In the genomic region with DNA sequence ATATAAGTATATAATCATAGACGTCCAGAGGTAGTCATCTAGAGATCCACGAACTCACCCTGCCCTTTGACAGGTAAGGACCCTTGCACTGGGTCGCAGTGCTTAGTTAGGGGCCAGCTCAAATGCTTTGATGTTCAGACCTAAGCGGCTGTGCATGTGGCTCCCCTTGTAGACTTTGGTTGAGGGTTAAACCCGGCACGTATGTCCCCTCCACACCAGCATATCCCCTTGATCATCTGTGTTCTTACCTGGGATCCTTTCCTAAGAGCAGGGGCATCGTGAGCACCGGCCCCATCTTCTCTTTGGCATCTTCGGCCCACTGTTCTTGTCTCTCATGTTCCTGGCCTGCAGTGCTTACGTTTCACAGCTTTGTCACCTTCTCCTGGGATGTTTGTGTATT, we compare ENCODE assay signal across 24 cellular contexts.
"Had no signal": no experiment of that assay in that cellular context is flagged by ENCODE, and none has a peak within 500 bp of the region (broad histone marks: within the 10 kb centered on the region; RNA-seq: fewer than 3 reads in every experiment).

No MANE protein-coding gene starts in this region.

- H3K9me3 ChIP-seq: colonic mucosa, heart left ventricle, lower lobe of right lung, right lobe of liver, tibial nerve had no signal

- H3K4me1 ChIP-seq: colonic mucosa had no signal

- H3K27me3 ChIP-seq: cardiac muscle cell, colonic mucosa, heart left ventricle, right lobe of liver, tibial nerve had no signal

- ATAC-seq: activated naive CD4-positive, alpha-beta T cell treated with anti-CD3 and anti-CD28 coated beads, Interleukin-2, amount 50 U/mL, for 72 hours; activated T-cell treated with anti-CD3 and anti-CD28 coated beads, Interleukin-2, amount 50 U/mL, for 72 hours; effector memory CD8-positive, alpha-beta T cell; left lobe of liver; lower lobe of right lung; right lobe of liver; stimulated activated naive CD8-positive, alpha-beta T cell treated with anti-CD3 and anti-CD28 coated beads, Interleukin-15, Interleukin-2, amounts not matched to agents 100 U/mL and 50 U/mL, for 24 hours had no signal

- H3K4me3 ChIP-seq: cardiac muscle cell, colonic mucosa, heart left ventricle, lower lobe of right lung, right lobe of liver, tibial nerve had no signal

- H3K27ac Mint-ChIP-seq: activated naive CD4-positive, alpha-beta T cell treated with anti-CD3 and anti-CD28 coated beads, Interleukin-2, amount 50 U/mL, for 72 hours; activated T-cell treated with anti-CD3 and anti-CD28 coated beads, Interleukin-2, amount 50 U/mL, for 72 hours; effector memory CD8-positive, alpha-beta T cell; nephron; progenitor cell of endocrine pancreas; T-helper 1 cell treated with Interleukin-12 subunit alpha and Interleukin-12 subunit beta and Interleukin-4 antibody, amounts not matched to agents 30 μg/mL and 1 μg/mL, for 36 hours had no signal

- DNase-seq: activated CD4-positive, alpha-beta T cell treated with anti-CD3 and anti-CD28 coated beads for 4 hours; activated CD4-positive, alpha-beta T cell treated with anti-CD3 and anti-CD28 coated beads, Interleukin-2, amount 50 U/mL, for 4 hours; activated naive CD4-positive, alpha-beta T cell; activated T-cell treated with anti-CD3 and anti-CD28 coated beads for 4 hours; activated T-cell treated with anti-CD3 and anti-CD28 coated beads, Interleukin-2, amount 50 U/mL, for 72 hours; anterior cingulate cortex; colonic mucosa; effector memory CD8-positive, alpha-beta T cell; kidney glomerular epithelial cell; lower lobe of right lung; right lobe of liver; stimulated activated CD4-positive, alpha-beta T cell treated with anti-CD3 and anti-CD28 coated beads, Interleukin-12 subunit alpha, Interleukin-12 subunit beta, amount 100 ng/mL, for 4 hours; stimulated activated CD4-positive, alpha-beta T cell treated with anti-CD3 and anti-CD28 coated beads, Interleukin-4, amount 100 ng/mL, for 1 hour; stimulated activated naive CD8-positive, alpha-beta T cell treated with anti-CD3 and anti-CD28 coated beads, Interleukin-15, Interleukin-2, amounts not matched to agents 100 U/mL and 50 U/mL, for 24 hours; T-helper 9 cell had no signal

- H3K27me3 Mint-ChIP-seq: progenitor cell of endocrine pancreas had no signal

- H3K27ac ChIP-seq: cardiac muscle cell, colonic mucosa, lower lobe of right lung, right lobe of liver, VCaP had no signal

- H3K9me3 Mint-ChIP-seq: effector memory CD8-positive, alpha-beta T cell; nephron; T-helper 1 cell treated with Interleukin-12 subunit alpha and Interleukin-12 subunit beta and Interleukin-4 antibody, amounts not matched to agents 30 μg/mL and 1 μg/mL, for 36 hours had no signal

- H3K36me3 ChIP-seq: cardiac muscle cell, colonic mucosa, heart left ventricle, lower lobe of right lung, tibial nerve had no signal

- H3K4me3 Mint-ChIP-seq: activated T-cell treated with anti-CD3 and anti-CD28 coated beads, Interleukin-2, amount 50 U/mL, for 72 hours; effector memory CD8-positive, alpha-beta T cell; nephron; T-helper 1 cell treated with Interleukin-12 subunit alpha and Interleukin-12 subunit beta and Interleukin-4 antibody, amounts not matched to agents 30 μg/mL and 1 μg/mL, for 36 hours had no signal
